In the genomic region with DNA sequence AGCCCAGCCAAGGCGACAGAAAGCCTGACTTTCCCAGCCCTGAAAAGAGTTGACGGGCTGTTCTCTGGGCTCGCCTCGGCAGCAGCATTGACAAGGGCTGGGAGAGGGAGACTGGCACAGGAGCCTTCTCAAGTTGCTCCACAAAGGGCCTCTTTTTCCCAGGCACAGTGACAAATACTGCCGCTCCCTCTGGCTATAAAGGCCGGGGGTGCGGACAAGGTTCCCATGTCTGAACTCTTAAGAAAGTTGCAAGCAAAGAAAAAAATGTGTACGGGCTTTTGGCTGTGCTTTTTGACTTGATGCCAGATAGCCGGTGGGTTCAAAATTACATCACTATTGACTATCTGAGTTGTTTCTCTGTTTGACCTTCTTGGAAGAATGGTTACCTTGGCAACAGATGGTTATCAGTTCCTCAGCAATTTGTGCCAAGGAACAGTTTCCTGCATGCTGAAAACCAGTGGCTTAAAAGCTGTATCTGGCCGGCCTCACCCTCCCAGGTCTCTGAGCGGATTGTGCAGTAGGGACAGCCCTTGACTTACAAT, we compare ENCODE assay signal across 8 cellular contexts.
A peak's percentile ranks its signal among the peaks of the same experiment; 100 is the strongest.
DNase-seq lines count a peak whose midpoint lies in the region; ATAC-seq and TF ChIP-seq lines count a peak whose summit lies in the region.

No MANE protein-coding gene starts in this region.

- no peaks in the 10 kb centered on the region for H3K36me3 ChIP-seq in PC-3 (ENCODE audit: low read depth, low read length)

- TF ChIP-seq CTCF in C4-2B (conservative IDR thresholded peaks at IDR 0.05), result no peak
- no peak for TF ChIP-seq CTCF in PC-3 (conservative IDR thresholded peaks at IDR 0.05; ENCODE audit: low read depth, low read length)
- TF ChIP-seq CTCF in neural crest cell (conservative IDR thresholded peaks at IDR 0.05), result no peak
- TF ChIP-seq CTCF in CD14-positive monocyte (IDR thresholded peaks at IDR 0.05), result no peak

- H3K36me3 Mint-ChIP-seq in neural crest cell (ENCODE audit: low read depth) (no peaks in the 10 kb centered on the region), CD14-positive monocyte (no peaks in the 10 kb centered on the region)
- H3K36me3 Mint-ChIP-seq in activated CD4-positive, alpha-beta memory T cell treated with anti-CD3 and anti-CD28 coated beads, Interleukin-2, amount 10 ng/mL, durations not matched to agents 7 days and 5 days (ENCODE audit: low read depth), result no peaks in the 10 kb centered on the region

- H3K4me3 ChIP-seq in PC-3 (ENCODE audit: low read length), result peak overlapping the region; percentile 39

- CTCF ChIA-PET in PC-3 (lab: Charles Lee), result interaction anchor here (1.2 to 1.6 kb wide), 2 partner anchors 79 to 82 kb away, joined by 4 to 7 read pairs; no protein-coding TSS in a partner anchor
- CTCF ChIA-PET in activated CD4-positive, alpha-beta memory T cell treated with anti-CD3 and anti-CD28 coated beads, Interleukin-2, amount 10 ng/mL, durations not matched to agents 7 days and 5 days (lab: Charles Lee), result interaction anchor here (0.8 kb wide), 1 partner anchor 282 kb away, joined by 3 read pairs; no protein-coding TSS in a partner anchor

- no peaks in the 10 kb centered on the region for H3K27me3 ChIP-seq in PC-3 (ENCODE audit: low read length)

- peak overlapping the region; percentile 85 for H3K4me2 ChIP-seq in PC-3 (ENCODE audit: low read length)

- H3K4me1 Mint-ChIP-seq in neural crest cell, result peaks cover 19% of the 10 kb centered on the region
- H3K4me1 Mint-ChIP-seq in CD14-positive monocyte, result peaks cover 6% of the 10 kb centered on the region
- H3K4me1 Mint-ChIP-seq in activated CD4-positive, alpha-beta memory T cell treated with anti-CD3 and anti-CD28 coated beads, Interleukin-2, amount 10 ng/mL, durations not matched to agents 7 days and 5 days, result peaks cover 2% of the 10 kb centered on the region

- POLR2A ChIA-PET in PC-3 (lab: Charles Lee; ENCODE audit: unreplicated experiment), result interaction anchor here (0.7 to 1.1 kb wide), 2 partner anchors 78 to 253 kb away, joined by 4 to 6 read pairs; no protein-coding TSS in a partner anchor
- POLR2A ChIA-PET in activated CD4-positive, alpha-beta memory T cell treated with anti-CD3 and anti-CD28 coated beads, Interleukin-2, amount 10 ng/mL, durations not matched to agents 7 days and 5 days (lab: Charles Lee), result interaction anchor here (0.6 kb wide), 1 partner anchor 51 kb away, joined by 3 read pairs; no protein-coding TSS in a partner anchor

- H2AFZ ChIP-seq in PC-3 (ENCODE audit: low read length), result 0 out of 2 replicates have a peak overlapping the region, but pooled peaks have one; percentile 14

- no peaks in the 10 kb centered on the region for H3K79me2 ChIP-seq in PC-3 (ENCODE audit: low read length)

- peak overlapping the region; percentile 97 for H3K27ac ChIP-seq in C4-2B
- peak overlapping the region; percentile 100 for H3K27ac ChIP-seq in PC-3 (ENCODE audit: low read length)

- H3K27me3 Mint-ChIP-seq in neural crest cell (ENCODE audit: low read depth) (peaks cover 2% of the 10 kb centered on the region), CD14-positive monocyte (ENCODE audit: low read depth in 3 of 3) (peaks cover 7 to 9% (median 8%) of the 10 kb centered on the region in 3 donors)
- peaks cover 17% of the 10 kb centered on the region for H3K27me3 Mint-ChIP-seq in activated CD4-positive, alpha-beta memory T cell treated with anti-CD3 and anti-CD28 coated beads, Interleukin-2, amount 10 ng/mL, durations not matched to agents 7 days and 5 days

- ATAC-seq in PC-3, result peak; percentile 68

- intact Hi-C loops in PC-3 (cut with micrococcal nuclease), result loop anchor here (1.0 kb wide), 5 partner anchors 44 to 253 kb away; a partner anchor contains a TSS
- intact Hi-C loops in CD14-positive monocyte (cut with micrococcal nuclease), result no loop called here

- no TSS peak for BruUV-seq in PC-3 (replicated peaks; lab: Mats Ljungman, UMichigan)

- DNase-seq in PC-3 (peak; percentile 99), erythroblast (lab: John Stamatoyannopoulos, UW) (peak; percentile 3 to 49), neural crest cell (ENCODE audit: low read depth, low spot score) (peak; percentile 9), NCI-H1092 treated with DMSO at 0.1 percent for 48 hours (lab: John Stamatoyannopoulos, UW) (no peak), HK-2 (ENCODE audit: unreplicated experiment) (no peak), CD14-positive monocyte (ENCODE audit: low spot score) (no peak)
- DNase-seq in activated CD4-positive, alpha-beta memory T cell treated with anti-CD3 and anti-CD28 coated beads, Interleukin-2, amount 10 ng/mL, durations not matched to agents 7 days and 5 days, result no peak

- H3K9me3 ChIP-seq in PC-3 (ENCODE audit: low read length), result no peaks in the 10 kb centered on the region

- H3K9me3 Mint-ChIP-seq in neural crest cell, result no peaks in the 10 kb centered on the region
- peaks cover 0 to 3% (median 0%) of the 10 kb centered on the region in 7 donors for H3K9me3 Mint-ChIP-seq in CD14-positive monocyte
- no peaks in the 10 kb centered on the region for H3K9me3 Mint-ChIP-seq in activated CD4-positive, alpha-beta memory T cell treated with anti-CD3 and anti-CD28 coated beads, Interleukin-2, amount 10 ng/mL, durations not matched to agents 7 days and 5 days

- peak overlapping the region; percentile 92 for H3K9ac ChIP-seq in PC-3 (ENCODE audit: low read length)

- peaks cover 69% of the 10 kb centered on the region for H3K4me1 ChIP-seq in PC-3 (ENCODE audit: insufficient read depth, low read length)

- H3K27ac Mint-ChIP-seq in neural crest cell (ENCODE audit: unreplicated experiment) (no peak overlapping the region), CD14-positive monocyte (no peak overlapping the region)
- no peak overlapping the region for H3K27ac Mint-ChIP-seq in activated CD4-positive, alpha-beta memory T cell treated with anti-CD3 and anti-CD28 coated beads, Interleukin-2, amount 10 ng/mL, durations not matched to agents 7 days and 5 days

- TF ChIP-seq POLR2A in erythroblast (IDR thresholded peaks at IDR 0.05; ENCODE audit: low read length), result no peak

- H4K20me1 ChIP-seq in PC-3 (ENCODE audit: low read length), result no peaks in the 10 kb centered on the region

- H3K4me3 Mint-ChIP-seq in neural crest cell (no peak overlapping the region), CD14-positive monocyte (no peak overlapping the region)
- no peak overlapping the region for H3K4me3 Mint-ChIP-seq in activated CD4-positive, alpha-beta memory T cell treated with anti-CD3 and anti-CD28 coated beads, Interleukin-2, amount 10 ng/mL, durations not matched to agents 7 days and 5 days

- peaks cover 4% of the 10 kb centered on the region for H3F3A ChIP-seq in PC-3 (ENCODE audit: low read length, unreplicated experiment)

- H3K9me2 ChIP-seq in PC-3 (replicated peaks; ENCODE audit: low read length), result no peaks in the 10 kb centered on the region

Comparison
In these comparisons a context has a peak if more than half of its experiments do, and no peak if none do; other contexts are left out.
1. DNase-seq: peak in PC-3 (single experiment), erythroblast (2 of 2) and neural crest cell (single experiment); none in NCI-H1092 treated with DMSO at 0.1 percent for 48 hours (single experiment), HK-2 (single experiment), CD14-positive monocyte (single experiment) and activated CD4-positive, alpha-beta memory T cell treated with anti-CD3 and anti-CD28 coated beads, Interleukin-2, amount 10 ng/mL, durations not matched to agents 7 days and 5 days (single experiment).